Comparison of ENCODE assay signal across 17 cellular contexts in the genomic region with DNA sequence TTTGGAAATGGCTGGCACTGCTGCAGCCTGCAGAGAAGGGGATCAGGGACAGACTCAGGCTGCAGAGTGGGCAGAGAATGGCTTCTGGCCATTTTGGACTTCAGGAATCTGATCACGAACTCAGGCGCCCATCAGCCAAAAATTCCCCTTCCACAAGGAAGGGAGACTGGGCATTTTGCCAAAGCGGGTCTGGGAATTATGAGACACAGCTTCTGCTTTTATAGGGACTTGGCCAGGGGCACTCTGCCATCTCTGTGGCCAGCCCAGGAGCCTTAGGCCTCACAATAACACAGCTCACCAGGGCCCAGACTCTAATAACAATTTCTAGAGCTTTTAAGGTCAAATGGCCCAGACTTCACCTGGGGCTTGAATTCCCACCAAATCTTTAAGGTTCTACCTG.
DNase-seq lines count a peak whose midpoint lies in the region; ATAC-seq, FAIRE-seq and TF ChIP-seq lines count a peak whose summit lies in the region.
"Had no signal": no experiment of that assay in that cellular context is flagged by ENCODE, and none has a peak within 500 bp of the region (broad histone marks: within the 10 kb centered on the region; RNA-seq: fewer than 3 reads in every experiment).

No MANE protein-coding gene starts in this region.

- H3K36me3 Mint-ChIP-seq in chondrocyte (ENCODE audit: low read depth) = no peaks in the 10 kb centered on the region
- H3K36me3 Mint-ChIP-seq in stimulated activated naive B cell treated with anti-CD40 and anti-IgM and Interleukin-4, amounts not matched to agents 10 μg/mL and 1 μg/mL and 100 μg/mL, for 72 hours = no peaks in the 10 kb centered on the region
- H3K36me3 Mint-ChIP-seq: naive B cell had no signal

- TF ChIP-seq POLR2A in H54 (IDR thresholded peaks at IDR 0.05; ENCODE audit: low read depth, low read length) = no peak

- H3K9me3 Mint-ChIP-seq in chondrocyte (ENCODE audit: low read depth) = no peaks in the 10 kb centered on the region
- H3K9me3 Mint-ChIP-seq in stimulated activated naive B cell treated with anti-CD40 and anti-IgM and Interleukin-4, amounts not matched to agents 10 μg/mL and 1 μg/mL and 100 μg/mL, for 72 hours = peaks cover 0 to 2% of the 10 kb centered on the region in 2 donors
- H3K9me3 Mint-ChIP-seq: CD4-positive, alpha-beta T cell had no signal

- H3K27ac Mint-ChIP-seq in chondrocyte (ENCODE audit: unreplicated experiment) = no peak overlapping the region
- H3K27ac Mint-ChIP-seq in stimulated activated naive B cell treated with anti-CD40 and anti-IgM and Interleukin-4, amounts not matched to agents 10 μg/mL and 1 μg/mL and 100 μg/mL, for 72 hours = no peak overlapping the region
- H3K27ac Mint-ChIP-seq: activated CD8-positive, alpha-beta T cell treated with anti-CD3 and anti-CD28 coated beads, Interleukin-2, amount 10 ng/mL, durations not matched to agents 7 days and 5 days; CD4-positive, alpha-beta T cell; naive B cell had no signal

- no peaks in the 10 kb centered on the region for H3K9me3 ChIP-seq in MG63
- H3K9me3 ChIP-seq: A549, adrenal gland, prostate gland, SJSA1 had no signal

- no peak overlapping the region for H3K4me3 Mint-ChIP-seq in chondrocyte (ENCODE audit: unreplicated experiment)
- no peak overlapping the region for H3K4me3 Mint-ChIP-seq in stimulated activated naive B cell treated with anti-CD40 and anti-IgM and Interleukin-4, amounts not matched to agents 10 μg/mL and 1 μg/mL and 100 μg/mL, for 72 hours
- H3K4me3 Mint-ChIP-seq: activated CD8-positive, alpha-beta T cell treated with anti-CD3 and anti-CD28 coated beads, Interleukin-2, amount 10 ng/mL, durations not matched to agents 7 days and 5 days; CD4-positive, alpha-beta T cell; naive B cell had no signal

- H3K27me3 ChIP-seq in MG63 = no peaks in the 10 kb centered on the region
- H3K27me3 ChIP-seq: adrenal gland had no signal

- no peak for FAIRE-seq in H54 (lab: Jason Lieb, UNC)
- FAIRE-seq: A549, TTC549 had no signal

- H3K4me3 ChIP-seq in MG63 = no peak overlapping the region
- H3K4me3 ChIP-seq: A549, adrenal gland, prostate gland, SJSA1 had no signal

- no peak for ATAC-seq in stimulated activated naive B cell treated with anti-CD40 and anti-IgM and Interleukin-4, amounts not matched to agents 10 μg/mL and 1 μg/mL and 100 μg/mL, for 72 hours (replicated peaks)
- ATAC-seq: A549; activated CD8-positive, alpha-beta T cell treated with anti-CD3 and anti-CD28 coated beads, Interleukin-2, amount 10 ng/mL, durations not matched to agents 7 days and 5 days had no signal

- H3K27me3 Mint-ChIP-seq in chondrocyte (ENCODE audit: low read depth) = peaks cover 42% of the 10 kb centered on the region
- peaks cover 11 to 26% of the 10 kb centered on the region in 2 donors for H3K27me3 Mint-ChIP-seq in stimulated activated naive B cell treated with anti-CD40 and anti-IgM and Interleukin-4, amounts not matched to agents 10 μg/mL and 1 μg/mL and 100 μg/mL, for 72 hours

- H3K36me3 ChIP-seq in MG63 = no peaks in the 10 kb centered on the region
- H3K36me3 ChIP-seq: adrenal gland, prostate gland, SJSA1 had no signal

- no peak for TF ChIP-seq CTCF in chondrocyte (IDR thresholded peaks at IDR 0.05)

- H3K4me1 Mint-ChIP-seq in chondrocyte (ENCODE audit: low read depth) = peaks cover 9% of the 10 kb centered on the region
- no peaks in the 10 kb centered on the region for H3K4me1 Mint-ChIP-seq in stimulated activated naive B cell treated with anti-CD40 and anti-IgM and Interleukin-4, amounts not matched to agents 10 μg/mL and 1 μg/mL and 100 μg/mL, for 72 hours
- H3K4me1 Mint-ChIP-seq: naive B cell had no signal

- DNase-seq in NCI-H1417 (lab: John Stamatoyannopoulos, UW) = peak in 2 of 3 experiments; percentile 6 to 14
- no peak for DNase-seq in NCI-H1417 treated with DMSO at 0.1 percent for 48 hours (lab: John Stamatoyannopoulos, UW)
- peak; percentile 85 for DNase-seq in MG63
- peak; percentile 18 for DNase-seq in cerebellum (ENCODE audit: low spot score)
- DNase-seq in putamen (ENCODE audit: low spot score) = peak; percentile 31
- DNase-seq in chondrocyte (ENCODE audit: low spot score) = no peak
- DNase-seq in H54 (ENCODE audit: insufficient read length, low spot score) = no peak
- no peak for DNase-seq in stimulated activated naive B cell treated with anti-CD40 and anti-IgM and Interleukin-4, amounts not matched to agents 10 μg/mL and 1 μg/mL and 100 μg/mL, for 72 hours
- DNase-seq: activated CD8-positive, alpha-beta T cell treated with anti-CD3 and anti-CD28 coated beads, Interleukin-2, amount 10 ng/mL, durations not matched to agents 7 days and 5 days; CD4-positive, alpha-beta T cell; GF-D8; naive B cell had no signal

Comparison
In these comparisons a context has a peak if more than half of its experiments do, and no peak if none do; other contexts are left out.
1. DNase-seq: peak in NCI-H1417 (2 of 3), MG63 (single experiment), cerebellum (single experiment) and putamen (single experiment); none in NCI-H1417 treated with DMSO at 0.1 percent for 48 hours (single experiment), chondrocyte (single experiment), H54 (single experiment) and stimulated activated naive B cell treated with anti-CD40 and anti-IgM and Interleukin-4, amounts not matched to agents 10 μg/mL and 1 μg/mL and 100 μg/mL, for 72 hours (single experiment).